Comparison of ENCODE assay signal across 10 cellular contexts in genomic region chr16:56935201-56935600, GRCh38. TPM values are rescaled to one million over a fixed set of nuclear protein-coding genes. Genes with fewer than 3 reads are reported as not detected.
DNase-seq lines count a peak whose midpoint lies in the region; ATAC-seq and TF ChIP-seq lines count a peak whose summit lies in the region.
"Had no signal": no experiment of that assay in that cellular context is flagged by ENCODE, and none has a peak within 500 bp of the region (broad histone marks: within the 10 kb centered on the region; RNA-seq: fewer than 3 reads in every experiment).

No MANE protein-coding gene starts in this region.

- H3K9me3 ChIP-seq in OCI-LY3 (ENCODE audit: insufficient read depth, low read length), result no peaks in the 10 kb centered on the region

- H4K20me1 ChIP-seq in OCI-LY3 (ENCODE audit: insufficient read depth, low read length), result peaks cover 76% of the 10 kb centered on the region

- POLR2A ChIA-PET in RWPE1 (lab: Yijun Ruan, JAX; ENCODE audit: low non-redundant PET), result no interaction called here

- intact Hi-C loops in Calu3 (cut with micrococcal nuclease; ENCODE audit: unreplicated experiment), result loop anchor here (10.0 kb wide), 2 partner anchors 70 to 320 kb away; partner anchors contain the start of gene SLC12A3

- H3K27me3 Mint-ChIP-seq in Calu3 (ENCODE audit: unreplicated experiment), result peaks cover 13% of the 10 kb centered on the region
- H3K27me3 Mint-ChIP-seq in endothelial cell (ENCODE audit: unreplicated experiment), result peaks cover 10% of the 10 kb centered on the region
- H3K27me3 Mint-ChIP-seq: dendritic cell treated with granulocyte-macrophage colony-stimulating factor and Interleukin-4, amounts not matched to agents 40 ng/mL and 50 ng/mL, for 4 days had no signal

- peaks cover 21% of the 10 kb centered on the region for H3K4me1 Mint-ChIP-seq in Calu3 (ENCODE audit: low read depth, unreplicated experiment)
- peaks cover 26% of the 10 kb centered on the region for H3K4me1 Mint-ChIP-seq in endothelial cell (ENCODE audit: unreplicated experiment)

- H3K4me1 ChIP-seq in OCI-LY3 (ENCODE audit: low read length) (peaks cover 72% of the 10 kb centered on the region), rectal smooth muscle tissue (ENCODE audit: control insufficient read depth, insufficient read depth, low read length) (peaks cover 16% of the 10 kb centered on the region), foreskin keratinocyte (peaks cover 12% of the 10 kb centered on the region)

- CTCF ChIA-PET in Calu3 (lab: Charles Lee), result no interaction called here
- CTCF ChIA-PET in RWPE1 (lab: Yijun Ruan, JAX), result interaction anchor here (0.6 kb wide), 1 partner anchor 43 kb away, joined by 3 read pairs; no protein-coding TSS in a partner anchor

- H3K27ac Mint-ChIP-seq in Calu3 (ENCODE audit: unreplicated experiment), result peak overlapping the region; percentile 100
- peak overlapping the region; percentile 18 for H3K27ac Mint-ChIP-seq in endothelial cell (ENCODE audit: unreplicated experiment)
- H3K27ac Mint-ChIP-seq: dendritic cell treated with granulocyte-macrophage colony-stimulating factor and Interleukin-4, amounts not matched to agents 40 ng/mL and 50 ng/mL, for 4 days had no signal

- H2AFZ ChIP-seq in OCI-LY3 (ENCODE audit: low read depth, low read length), result no peak overlapping the region

- TF ChIP-seq CTCF in Calu3 (IDR thresholded peaks at IDR 0.05; ENCODE audit: unreplicated experiment) (no peak), OCI-LY3 (IDR thresholded peaks at IDR 0.05; ENCODE audit: low read depth, low read length) (no peak), endothelial cell (IDR thresholded peaks at IDR 0.05; ENCODE audit: unreplicated experiment) (no peak), foreskin keratinocyte (conservative IDR thresholded peaks at IDR 0.05) (no peak), RWPE1 (conservative IDR thresholded peaks at IDR 0.05; ENCODE audit: low read depth) (no peak)

- H3K27ac ChIP-seq in OCI-LY3 (ENCODE audit: low read length) (peak overlapping the region; percentile 92), rectal smooth muscle tissue (ENCODE audit: low read depth, low read length) (no peak overlapping the region), foreskin keratinocyte (no peak overlapping the region), RWPE1 (no peak overlapping the region)

- peak overlapping the region; percentile 96 for H3K4me3 Mint-ChIP-seq in Calu3 (ENCODE audit: low read depth, unreplicated experiment)
- peak overlapping the region; percentile 4 for H3K4me3 Mint-ChIP-seq in endothelial cell (ENCODE audit: unreplicated experiment)

- ATAC-seq in foreskin keratinocyte (no peak), HG02885 (IDR thresholded peaks at IDR 0.05; ENCODE audit: poor library complexity, unreplicated experiment) (no peak)

- H3K27me3 ChIP-seq in OCI-LY3 (ENCODE audit: low read depth, low read length) (no peaks in the 10 kb centered on the region), rectal smooth muscle tissue (ENCODE audit: control insufficient read depth, insufficient read depth, low read length) (no peaks in the 10 kb centered on the region), foreskin keratinocyte (no peaks in the 10 kb centered on the region)

- H3K9me3 Mint-ChIP-seq in Calu3 (ENCODE audit: low read depth, unreplicated experiment) (no peaks in the 10 kb centered on the region), endothelial cell (ENCODE audit: unreplicated experiment) (no peaks in the 10 kb centered on the region)
- H3K9me3 Mint-ChIP-seq: dendritic cell treated with granulocyte-macrophage colony-stimulating factor and Interleukin-4, amounts not matched to agents 40 ng/mL and 50 ng/mL, for 4 days had no signal

- H3K9ac ChIP-seq in OCI-LY3 (ENCODE audit: low read length) (peak overlapping the region; percentile 39), rectal smooth muscle tissue (ENCODE audit: low read length) (no peak overlapping the region)

- DNase-seq in Calu3, result no peak
- no peak for DNase-seq in endothelial cell (ENCODE audit: low spot score)
- no peak for DNase-seq in foreskin keratinocyte
- DNase-seq in iPS-NIHi7 (ENCODE audit: extremely low spot score), result no peak
- no peak for DNase-seq in RWPE1 (ENCODE audit: low spot score)
- DNase-seq: NCI-H1436 had no signal

- H3K79me2 ChIP-seq in OCI-LY3 (ENCODE audit: low read length), result peaks cover 82% of the 10 kb centered on the region

- peak overlapping the region; percentile 94 for H3K4me3 ChIP-seq in OCI-LY3 (ENCODE audit: low read length)
- H3K4me3 ChIP-seq in rectal smooth muscle tissue (ENCODE audit: low read length), result peak overlapping the region; percentile 28

- peak overlapping the region; percentile 87 for H3K4me2 ChIP-seq in OCI-LY3 (ENCODE audit: low read length)

- H3K36me3 ChIP-seq in OCI-LY3 (replicated peaks; ENCODE audit: low read depth, low read length) (peaks cover 73% of the 10 kb centered on the region), rectal smooth muscle tissue (ENCODE audit: control insufficient read depth, insufficient read depth, low read length) (peaks cover 26% of the 10 kb centered on the region)

- H3K36me3 Mint-ChIP-seq in Calu3 (ENCODE audit: insufficient read depth, unreplicated experiment), result peaks cover 96% of the 10 kb centered on the region
- peaks cover 44% of the 10 kb centered on the region for H3K36me3 Mint-ChIP-seq in endothelial cell (ENCODE audit: low read depth, unreplicated experiment)

- no TSS peak for BruUV-seq in Calu3 (replicated peaks; lab: Mats Ljungman, UMichigan)

RNA-seq across cellular contexts. Expression of gene HERPUD1, which starts 3.3 kb away (rescaled TPM):
- 111 and 116 TPM in 2 replicates for total RNA-seq in Calu3 (2022)
- total RNA-seq in endothelial cell (ENCODE audit: unreplicated experiment), result 60.8 TPM
- 124 and 170 TPM in 2 replicates for total RNA-seq in foreskin keratinocyte
- polyA plus RNA-seq in foreskin keratinocyte, result 108 and 144 TPM in 2 replicates

RNA-seq across cellular contexts. Expression of gene CETP, which starts 26.5 kb away (rescaled TPM):
- total RNA-seq in Calu3 (2022) (not detected in 2 replicates), endothelial cell (ENCODE audit: unreplicated experiment) (7.8 TPM), foreskin keratinocyte (not detected in 2 replicates)
- not detected in 2 replicates for polyA plus RNA-seq in foreskin keratinocyte

RNA-seq across cellular contexts. Expression of gene NLRC5, which starts 54.2 kb away (rescaled TPM):
- total RNA-seq in Calu3 (2022) (18.0 and 42.3 TPM in 2 replicates), endothelial cell (ENCODE audit: unreplicated experiment) (2.4 TPM), foreskin keratinocyte (8.4 and 10.3 TPM in 2 replicates)
- polyA plus RNA-seq in foreskin keratinocyte, result 5.2 and 5.8 TPM in 2 replicates
